ENCODE assay signal across 30 cellular contexts in genomic region chr18:73913505-73913904, GRCh38.
"Had no signal": no experiment of that assay in that cellular context is flagged by ENCODE, and none has a peak within 500 bp of the region (broad histone marks: within the 10 kb centered on the region; RNA-seq: fewer than 3 reads in every experiment).

No MANE protein-coding gene starts in this region.

- H3K4me3 ChIP-seq: adrenal gland, ascending aorta, body of pancreas, breast epithelium, cardiac muscle cell had no signal

- H3K36me3 ChIP-seq: adrenal gland, ascending aorta, brain microvascular endothelial cell, breast epithelium, cardiac muscle cell had no signal

- H3K4me1 ChIP-seq: adrenal gland, ascending aorta, body of pancreas, breast epithelium had no signal

- H3K9me3 ChIP-seq: adrenal gland, ascending aorta, body of pancreas, breast epithelium had no signal

- H3K27me3 ChIP-seq: adrenal gland, ascending aorta, body of pancreas, brain microvascular endothelial cell, breast epithelium, cardiac muscle cell had no signal

- DNase-seq: activated effector memory CD4-positive, alpha-beta T cell treated with anti-CD3 and anti-CD28 coated beads, Interleukin-2, amount 50 U/mL, for 16 hours; activated effector memory CD4-positive, alpha-beta T cell treated with Interleukin-2 at 50 U/mL for 16 hours; activated gamma-delta T cell; activated gamma-delta T cell treated with Interleukin-2 at 50 U/mL for 16 hours; activated naive CD4-positive, alpha-beta T cell; activated naive CD4-positive, alpha-beta T cell treated with anti-CD3 and anti-CD28 coated beads for 36 hours; activated naive CD4-positive, alpha-beta T cell treated with anti-CD3 and anti-CD28 coated beads, Interleukin-2, amount 10 ng/mL, durations not matched to agents 7 days and 5 days; activated naive CD4-positive, alpha-beta T cell treated with anti-CD3 and anti-CD28 coated beads, Interleukin-2, amount 50 U/mL, for 16 hours; activated naive CD4-positive, alpha-beta T cell treated with Interleukin-2 at 50 U/mL for 16 hours; activated naive CD8-positive, alpha-beta T cell treated with anti-CD3 and anti-CD28 coated beads for 36 hours; activated naive CD8-positive, alpha-beta T cell treated with anti-CD3 and anti-CD28 coated beads, Interleukin-2, amount 10 ng/mL, durations not matched to agents 7 days and 5 days; activated naive CD8-positive, alpha-beta T cell treated with anti-CD3 and anti-CD28 coated beads, Interleukin-2, amount 50 U/mL, for 24 hours; activated T-cell treated with anti-CD3 and anti-CD28 coated beads, Interleukin-2, amount 50 U/mL, for 1 hour; activated T-cell treated with anti-CD3 and anti-CD28 coated beads, Interleukin-2, amount 50 U/mL, for 24 hours; activated T-cell treated with anti-CD3 and anti-CD28 coated beads, Interleukin-2, amount 50 U/mL, for 4 hours; activated T-cell treated with anti-CD3 and anti-CD28 coated beads, Interleukin-2, amount 50 U/mL, for 48 hours; activated T-cell treated with anti-CD3 and anti-CD28 coated beads, Interleukin-2, amount 50 U/mL, for 72 hours; adrenal gland; amniotic stem cell; amygdala; anterior cingulate cortex; aorta; body of pancreas; brain microvascular endothelial cell; caudate nucleus; central memory CD4-positive, alpha-beta T cell; cerebellar nuclear complex had no signal

- H3K27ac ChIP-seq: adrenal gland, ascending aorta, body of pancreas, brain microvascular endothelial cell, breast epithelium, cardiac muscle cell had no signal
